In genomic region chr5:171067540-171068130, GRCh38 we compare ENCODE assay signal across 1 cellular context.
A peak's percentile ranks its signal among the peaks of the same experiment; 100 is the strongest.
TF ChIP-seq lines count a peak whose summit lies in the region.

No MANE protein-coding gene starts in this region.

TF ChIP-seq in HCT116, 20 proteins besides CTCF, POLR2A, EP300 and RAD21 (continued from another document):
- TF ChIP-seq ZBTB33 (IDR thresholded peaks at IDR 0.05; ENCODE audit: extremely low read depth, insufficient replicate concordance, low read length) = no peak
- peak; percentile 54; the same call in 1 of the 2 replicates for TF ChIP-seq CBX3 (IDR thresholded peaks at IDR 0.05; ENCODE audit: low read depth)
- no peak for TF ChIP-seq ATF3 (IDR thresholded peaks at IDR 0.05)
- no peak for TF ChIP-seq ZFX (IDR thresholded peaks at IDR 0.05)
- TF ChIP-seq EZH2 (IDR thresholded peaks at IDR 0.05) = no peak
- TF ChIP-seq ZNF274 (IDR thresholded peaks at IDR 0.05; ENCODE audit: low read depth, low read length) = no peak
